27 cellular contexts compared by ENCODE assay signal in genomic region chr6:103522045-103522444, GRCh38.
"Had no signal": no experiment of that assay in that cellular context is flagged by ENCODE, and none has a peak within 500 bp of the region (broad histone marks: within the 10 kb centered on the region; RNA-seq: fewer than 3 reads in every experiment).

No MANE protein-coding gene starts in this region.

- H3K4me1 ChIP-seq: heart right ventricle, left lung, psoas muscle, spleen, testis, tibial nerve, upper lobe of left lung had no signal

- H3K4me3 Mint-ChIP-seq: natural killer cell; stimulated activated memory B cell treated with anti-CD40 and anti-IgM and Interleukin-4, amounts not matched to agents 10 μg/mL and 1 μg/mL and 100 μg/mL, for 72 hours had no signal

- H3K36me3 Mint-ChIP-seq: natural killer cell; stimulated activated memory B cell treated with anti-CD40 and anti-IgM and Interleukin-4, amounts not matched to agents 10 μg/mL and 1 μg/mL and 100 μg/mL, for 72 hours had no signal

- H3K27me3 Mint-ChIP-seq: stimulated activated memory B cell treated with anti-CD40 and anti-IgM and Interleukin-4, amounts not matched to agents 10 μg/mL and 1 μg/mL and 100 μg/mL, for 72 hours had no signal

- H3K27ac Mint-ChIP-seq: natural killer cell; stimulated activated memory B cell treated with anti-CD40 and anti-IgM and Interleukin-4, amounts not matched to agents 10 μg/mL and 1 μg/mL and 100 μg/mL, for 72 hours had no signal

- H3K9me3 ChIP-seq: ovary, psoas muscle, testis had no signal

- ATAC-seq: esophagus mucosa; heart right ventricle; left cardiac atrium; left lung; natural killer cell; psoas muscle; right cardiac atrium; stimulated activated memory B cell treated with anti-CD40 and anti-IgM and Interleukin-4, amounts not matched to agents 10 μg/mL and 1 μg/mL and 100 μg/mL, for 72 hours; stimulated activated naive CD8-positive, alpha-beta T cell treated with anti-CD3 and anti-CD28 coated beads, Interleukin-15, Interleukin-2, amounts not matched to agents 100 U/mL and 50 U/mL, for 24 hours had no signal

- H3K27ac ChIP-seq: dorsolateral prefrontal cortex, epithelial cell of prostate, heart right ventricle, left lung, ovary, psoas muscle, skin epidermis, spleen, testis, tibial nerve, upper lobe of left lung had no signal

- H3K27me3 ChIP-seq: dorsolateral prefrontal cortex, heart right ventricle, left lung, ovary, spleen, testis, tibial nerve, upper lobe of left lung had no signal

- DNase-seq: dorsolateral prefrontal cortex; effector CD4-positive, alpha-beta T cell; foreskin fibroblast; glutamatergic neuron; heart right ventricle; hippocampal formation; left cardiac atrium; mammary epithelial cell; natural killer cell; occipital lobe; ovary; psoas muscle; spleen; stimulated activated CD4-positive, alpha-beta T cell treated with anti-CD3 and anti-CD28 coated beads, Interleukin-4, amount 100 ng/mL, for 4 hours; stimulated activated naive CD8-positive, alpha-beta T cell treated with anti-CD3 and anti-CD28 coated beads, Interleukin-15, Interleukin-2, amounts not matched to agents 100 U/mL and 50 U/mL, for 24 hours; substantia nigra; testis had no signal

- H3K4me3 ChIP-seq: dorsolateral prefrontal cortex, heart right ventricle, left lung, ovary, psoas muscle, skin epidermis, spleen, testis, tibial nerve, upper lobe of left lung had no signal

- H3K36me3 ChIP-seq: heart right ventricle, left lung, ovary, spleen, tibial nerve, upper lobe of left lung had no signal

- H3K4me1 Mint-ChIP-seq: natural killer cell; stimulated activated memory B cell treated with anti-CD40 and anti-IgM and Interleukin-4, amounts not matched to agents 10 μg/mL and 1 μg/mL and 100 μg/mL, for 72 hours had no signal

- FAIRE-seq: colon, urothelium cell line had no signal
